Comparison of ENCODE assay signal across 15 cellular contexts in the genomic region with DNA sequence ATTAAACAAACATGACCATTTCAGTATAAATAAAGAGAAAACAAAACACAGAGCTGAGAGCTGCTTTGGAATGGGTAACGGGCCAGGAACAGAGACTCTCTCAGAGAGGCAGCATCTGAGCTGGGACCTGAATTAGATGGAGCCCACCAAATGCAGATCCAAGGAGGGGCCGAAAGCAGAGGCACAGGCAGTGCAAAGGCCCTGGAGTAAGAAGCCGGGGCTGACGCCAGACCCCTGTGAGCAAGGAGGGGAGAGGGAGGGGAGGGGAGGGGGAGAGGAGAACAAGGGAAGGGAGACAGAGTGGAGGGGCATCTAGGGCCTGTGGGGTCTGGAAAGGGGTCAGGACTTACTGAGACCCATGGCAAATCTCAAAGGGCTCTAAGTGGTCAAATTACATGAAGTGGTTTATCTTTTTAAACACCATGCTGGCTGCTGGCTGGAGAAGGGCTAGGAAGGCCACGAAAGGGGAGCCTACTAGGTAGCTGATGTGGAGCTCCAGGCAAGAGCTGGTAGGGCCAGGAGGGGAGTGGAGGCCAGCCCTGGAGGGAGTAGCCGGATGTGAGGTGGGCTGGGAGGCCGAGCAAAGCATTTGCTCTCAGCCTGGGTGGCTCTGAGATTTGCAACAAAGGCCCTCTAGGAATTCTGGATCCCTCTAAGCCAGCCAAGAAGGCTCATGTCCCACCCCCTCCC. TPM values are rescaled to one million over a fixed set of nuclear protein-coding genes. Genes with fewer than 3 reads are reported as not detected.
DNase-seq lines count a peak whose midpoint lies in the region; ATAC-seq, FAIRE-seq and TF ChIP-seq lines count a peak whose summit lies in the region.
"Had no signal": no experiment of that assay in that cellular context is flagged by ENCODE, and none has a peak within 500 bp of the region (broad histone marks: within the 10 kb centered on the region; RNA-seq: fewer than 3 reads in every experiment).

No MANE protein-coding gene starts in this region.

- H3K4me1 Mint-ChIP-seq in activated CD4-positive, alpha-beta T cell treated with anti-CD3 and anti-CD28 coated beads for 36 hours: peaks cover 29% of the 10 kb centered on the region

- no peaks in the 10 kb centered on the region for H3K36me3 Mint-ChIP-seq in activated CD4-positive, alpha-beta T cell treated with anti-CD3 and anti-CD28 coated beads for 36 hours (ENCODE audit: low read depth)

- H3K27me3 ChIP-seq in BLaER1 (no peaks in the 10 kb centered on the region), layer of hippocampus (ENCODE audit: control insufficient read depth, insufficient read depth, low read length) (no peaks in the 10 kb centered on the region), skeletal muscle satellite cell (ENCODE audit: control insufficient read depth, insufficient read depth, low read length) (no peaks in the 10 kb centered on the region)

- H3K4me3 Mint-ChIP-seq in activated CD4-positive, alpha-beta T cell treated with anti-CD3 and anti-CD28 coated beads for 36 hours: no peak overlapping the region
- H3K4me3 Mint-ChIP-seq: activated CD4-positive, alpha-beta T cell treated with anti-CD3 and anti-CD28 coated beads, Interleukin-2, amount 10 ng/mL, durations not matched to agents 7 days and 5 days had no signal

- no peak for ATAC-seq in activated CD4-positive, alpha-beta T cell treated with anti-CD3 and anti-CD28 coated beads for 36 hours
- ATAC-seq: foreskin keratinocyte had no signal

- POLR2A ChIA-PET in activated CD4-positive, alpha-beta T cell treated with anti-CD3 and anti-CD28 coated beads for 36 hours (lab: Charles Lee): interaction anchor here (0.6 to 0.8 kb wide), 2 partner anchors 34 to 627 kb away, joined by 3 read pairs; no protein-coding TSS in a partner anchor

- intact Hi-C loops in activated CD4-positive, alpha-beta T cell treated with anti-CD3 and anti-CD28 coated beads for 36 hours (cut with DNase I, micrococcal nuclease): no loop called here

- H3K9me3 Mint-ChIP-seq in activated CD4-positive, alpha-beta T cell treated with anti-CD3 and anti-CD28 coated beads for 36 hours (ENCODE audit: low read depth): no peaks in the 10 kb centered on the region
- H3K9me3 Mint-ChIP-seq: activated CD4-positive, alpha-beta T cell treated with anti-CD3 and anti-CD28 coated beads, Interleukin-2, amount 10 ng/mL, durations not matched to agents 7 days and 5 days had no signal

- peaks cover 76% of the 10 kb centered on the region for H4K20me1 ChIP-seq in BLaER1

- CTCF ChIA-PET in activated CD4-positive, alpha-beta T cell treated with anti-CD3 and anti-CD28 coated beads for 36 hours (lab: Charles Lee): interaction anchor here (0.6 kb wide), 1 partner anchor 330 kb away, joined by 3 read pairs; no protein-coding TSS in a partner anchor

- H3K4me3 ChIP-seq in BLaER1 (no peak overlapping the region), astrocyte of the cerebellum (ENCODE audit: low read depth, low read length) (peak overlapping the region; percentile 10), skeletal muscle satellite cell (ENCODE audit: low read length) (no peak overlapping the region)

- H3K4me2 ChIP-seq in BLaER1 (peak overlapping the region; percentile 95), skeletal muscle satellite cell (ENCODE audit: low read length) (peak overlapping the region; percentile 97)

- in situ Hi-C loops in astrocyte of the cerebellum (cut with HindIII; ENCODE audit: low sequenced_read_pairs): no loop called here

- no peaks in the 10 kb centered on the region for H3K36me3 ChIP-seq in BLaER1
- H3K36me3 ChIP-seq in skeletal muscle satellite cell (ENCODE audit: insufficient read depth, low read length): no peaks in the 10 kb centered on the region

- peaks cover 16% of the 10 kb centered on the region for H3K27me3 Mint-ChIP-seq in activated CD4-positive, alpha-beta T cell treated with anti-CD3 and anti-CD28 coated beads for 36 hours

- H3K27ac Mint-ChIP-seq in activated CD4-positive, alpha-beta T cell treated with anti-CD3 and anti-CD28 coated beads for 36 hours: no peak overlapping the region
- H3K27ac Mint-ChIP-seq: IgD-negative memory B cell had no signal

- no peak for FAIRE-seq in urothelium cell line (lab: Jason Lieb, UNC)

- H3K4me1 ChIP-seq in BLaER1 (peaks cover 91% of the 10 kb centered on the region), skeletal muscle satellite cell (ENCODE audit: control insufficient read depth, insufficient read depth, low read length) (peaks cover 57% of the 10 kb centered on the region)
- H3K4me1 ChIP-seq: foreskin keratinocyte had no signal

- H3K9ac ChIP-seq in BLaER1 (no peak overlapping the region), skeletal muscle satellite cell (ENCODE audit: low read depth, low read length) (no peak overlapping the region)

- H3K9me3 ChIP-seq in BLaER1 (no peaks in the 10 kb centered on the region), skeletal muscle satellite cell (replicated peaks; ENCODE audit: low read length) (no peaks in the 10 kb centered on the region)

- TF ChIP-seq CTCF in astrocyte of the cerebellum (IDR thresholded peaks at IDR 0.05; ENCODE audit: low read depth, low read length, missing control alignments): no peak

- no peak for DNase-seq in astrocyte of the cerebellum (ENCODE audit: low read depth)
- no peak for DNase-seq in urothelium cell line (ENCODE audit: low spot score)
- DNase-seq in COLO829 (ENCODE audit: low spot score): no peak
- DNase-seq in HT-29 (ENCODE audit: low spot score): no peak
- DNase-seq in activated CD4-positive, alpha-beta T cell treated with anti-CD3 and anti-CD28 coated beads for 36 hours: no peak
- DNase-seq: activated CD4-positive, alpha-beta T cell treated with anti-CD3 and anti-CD28 coated beads, Interleukin-2, amount 10 ng/mL, durations not matched to agents 7 days and 5 days; AML-193; foreskin keratinocyte; GDM1; NCI-H1930 had no signal

- H3K27ac ChIP-seq in BLaER1 (no peak overlapping the region), layer of hippocampus (ENCODE audit: low read depth, low read length) (peak overlapping the region; percentile 52)
- H3K27ac ChIP-seq: foreskin keratinocyte had no signal

RNA-seq across cellular contexts. Expression of a gene that starts 3.2 kb away (rescaled TPM):
- 35.0 and 37.1 TPM in 2 replicates for total RNA-seq in skeletal muscle satellite cell (2012; rRNA removed)
- 93.1 and 106 TPM in 2 replicates for total RNA-seq in HT-29 (2014; rRNA removed; shearing (Covaris generic))
- 1 to 10 TPM; 5.8 to 7.1 TPM for total RNA-seq in activated CD4-positive, alpha-beta T cell treated with anti-CD3 and anti-CD28 coated beads for 36 hours

RNA-seq across cellular contexts. Expression of a gene that starts 56.7 kb away (rescaled TPM):
- not detected in 2 replicates for total RNA-seq in skeletal muscle satellite cell (2012; rRNA removed)
- total RNA-seq in HT-29 (2014; rRNA removed; shearing (Covaris generic)): not detected in 2 replicates
- not detected for total RNA-seq in activated CD4-positive, alpha-beta T cell treated with anti-CD3 and anti-CD28 coated beads for 36 hours
- total RNA-seq: activated CD4-positive, alpha-beta T cell treated with anti-CD3 and anti-CD28 coated beads, Interleukin-2, amount 10 ng/mL, durations not matched to agents 7 days and 5 days; cerebellum; foreskin keratinocyte had no signal

Comparison
In these comparisons a context has a peak if more than half of its experiments do, and no peak if none do; other contexts are left out.
1. RNA of a gene that starts 3.2 kb away (total RNA-seq): 93.1 to 106 TPM in HT-29; 5.8 to 7.1 TPM in activated CD4-positive, alpha-beta T cell treated with anti-CD3 and anti-CD28 coated beads for 36 hours; every median in the first group is over 10 times any median in the second.